12 cellular contexts compared by ENCODE assay signal in genomic region chr9:27368317-27368985, GRCh38.
A peak's percentile ranks its signal among the peaks of the same experiment; 100 is the strongest.
DNase-seq lines count a peak whose midpoint lies in the region; ATAC-seq and TF ChIP-seq lines count a peak whose summit lies in the region.
"Had no signal": no experiment of that assay in that cellular context is flagged by ENCODE, and none has a peak within 500 bp of the region (broad histone marks: within the 10 kb centered on the region; RNA-seq: fewer than 3 reads in every experiment).

No MANE protein-coding gene starts in this region.

- TF ChIP-seq CTCF in fibroblast of villous mesenchyme (IDR thresholded peaks at IDR 0.05; ENCODE audit: insufficient read depth, low read depth, low read length) (no peak), uterus (IDR thresholded peaks at IDR 0.05) (no peak)

- H3K4me3 ChIP-seq in fibroblast of villous mesenchyme (ENCODE audit: low read depth, low read length), result no peak overlapping the region
- H3K4me3 ChIP-seq in neuronal stem cell (ENCODE audit: low read length in 2 of 2), result no peak overlapping the region
- H3K4me3 ChIP-seq in uterus, result no peak overlapping the region
- H3K4me3 ChIP-seq: SJCRH30 had no signal

- H3K14ac ChIP-seq in neuronal stem cell (ENCODE audit: low read length), result no peak overlapping the region

- H2AK5ac ChIP-seq in neuronal stem cell (ENCODE audit: low read depth, low read length), result no peak overlapping the region

- H3K27ac ChIP-seq in neuronal stem cell (replicated peaks; ENCODE audit: low read length), result no peak overlapping the region
- H3K27ac ChIP-seq in uterus, result peak overlapping the region; percentile 65 to 88
- H3K27ac ChIP-seq: SJCRH30 had no signal

- no peak for DNase-seq in activated naive CD8-positive, alpha-beta T cell treated with anti-CD3 and anti-CD28 coated beads, Interleukin-2, amount 10 ng/mL, durations not matched to agents 7 days and 5 days
- DNase-seq in activated naive CD8-positive, alpha-beta T cell treated with anti-CD3 and anti-CD28 coated beads, Interleukin-2, amount 50 U/mL, for 24 hours, result no peak
- peak; percentile 84 for DNase-seq in fibroblast of villous mesenchyme (ENCODE audit: low read depth)
- DNase-seq in neuronal stem cell (ENCODE audit: low spot score), result peak; percentile 15
- peak in 1 of 2 donors; percentile 55 for DNase-seq in uterus
- no peak for DNase-seq in NCI-H1436 treated with DMSO at 0.1 percent for 48 hours (lab: John Stamatoyannopoulos, UW)
- DNase-seq: activated CD4-positive, alpha-beta memory T cell treated with anti-CD3 and anti-CD28 coated beads for 36 hours; DND-41; NCI-H446 treated with DMSO at 0.1 percent for 48 hours had no signal

- no CpG with 5 or more reads among the region's 7 CpGs for WGBS in neuronal stem cell (ENCODE audit: extremely low coverage in 2 of 2, insufficient read length in 2 of 2, insufficient replicate concordance in 1 of 2), 2 donors

- no peak overlapping the region for H3K4ac ChIP-seq in neuronal stem cell (ENCODE audit: low read length)

- H3K27me3 ChIP-seq in neuronal stem cell (ENCODE audit: control insufficient read depth in 3 of 3, insufficient read depth in 3 of 3, low read depth in 1 of 3, low read length in 3 of 3) (no peaks in the 10 kb centered on the region), uterus (no peaks in the 10 kb centered on the region)
- H3K27me3 ChIP-seq: SJCRH30 had no signal

- no peak overlapping the region for H2BK12ac ChIP-seq in neuronal stem cell (ENCODE audit: low read length)

- H4K8ac ChIP-seq in neuronal stem cell (ENCODE audit: low read depth, low read length), result no peak overlapping the region

- H2BK120ac ChIP-seq in neuronal stem cell (ENCODE audit: low read depth, low read length), result no peak overlapping the region

- H3K9me3 Mint-ChIP-seq in activated naive CD8-positive, alpha-beta T cell treated with anti-CD3 and anti-CD28 coated beads, Interleukin-2, amount 10 ng/mL, durations not matched to agents 7 days and 5 days, result peaks cover 2% of the 10 kb centered on the region
- no peaks in the 10 kb centered on the region for H3K9me3 Mint-ChIP-seq in activated naive CD8-positive, alpha-beta T cell treated with anti-CD3 and anti-CD28 coated beads, Interleukin-2, amount 50 U/mL, for 24 hours
- H3K9me3 Mint-ChIP-seq: activated CD4-positive, alpha-beta memory T cell treated with anti-CD3 and anti-CD28 coated beads for 36 hours had no signal

- H3K18ac ChIP-seq in neuronal stem cell (ENCODE audit: low read length), result no peak overlapping the region

- peak overlapping the region; percentile 88 for H3K27ac Mint-ChIP-seq in activated naive CD8-positive, alpha-beta T cell treated with anti-CD3 and anti-CD28 coated beads, Interleukin-2, amount 10 ng/mL, durations not matched to agents 7 days and 5 days
- H3K27ac Mint-ChIP-seq in activated naive CD8-positive, alpha-beta T cell treated with anti-CD3 and anti-CD28 coated beads, Interleukin-2, amount 50 U/mL, for 24 hours, result no peak overlapping the region
- H3K27ac Mint-ChIP-seq: activated CD4-positive, alpha-beta memory T cell treated with anti-CD3 and anti-CD28 coated beads for 36 hours had no signal

- H3K27me3 Mint-ChIP-seq in activated naive CD8-positive, alpha-beta T cell treated with anti-CD3 and anti-CD28 coated beads, Interleukin-2, amount 10 ng/mL, durations not matched to agents 7 days and 5 days, result peaks cover 6% of the 10 kb centered on the region
- H3K27me3 Mint-ChIP-seq in activated naive CD8-positive, alpha-beta T cell treated with anti-CD3 and anti-CD28 coated beads, Interleukin-2, amount 50 U/mL, for 24 hours, result peaks cover 4% of the 10 kb centered on the region

- H3K9me3 ChIP-seq in neuronal stem cell (replicated peaks in 1 of 2; ENCODE audit: control insufficient read depth in 2 of 2, insufficient read depth in 1 of 2, low read depth in 1 of 2, low read length in 2 of 2) (peaks cover 0 to 2% of the 10 kb centered on the region in 2 donors), uterus (no peaks in the 10 kb centered on the region)
- H3K9me3 ChIP-seq: SJCRH30 had no signal

- no peak overlapping the region for H4K91ac ChIP-seq in neuronal stem cell (ENCODE audit: low read depth, low read length, poor library complexity)

- H3K36me3 ChIP-seq in neuronal stem cell (replicated peaks in 1 of 2; ENCODE audit: control insufficient read depth in 2 of 2, insufficient read depth in 2 of 2, low read length in 2 of 2) (peaks cover 0 to 5% of the 10 kb centered on the region in 2 donors), uterus (no peaks in the 10 kb centered on the region)
- H3K36me3 ChIP-seq: SJCRH30 had no signal

- H3K4me1 ChIP-seq in neuronal stem cell (ENCODE audit: control insufficient read depth in 2 of 2, insufficient read depth in 1 of 2, low read depth in 1 of 2, low read length in 2 of 2) (peaks cover 11 to 24% of the 10 kb centered on the region in 2 donors), uterus (peaks cover 26 to 44% of the 10 kb centered on the region in 2 donors)
- H3K4me1 ChIP-seq: SJCRH30 had no signal

- no peak for ATAC-seq in activated naive CD8-positive, alpha-beta T cell treated with anti-CD3 and anti-CD28 coated beads, Interleukin-2, amount 10 ng/mL, durations not matched to agents 7 days and 5 days (ENCODE audit: low read depth)
- no peak for ATAC-seq in activated naive CD8-positive, alpha-beta T cell treated with anti-CD3 and anti-CD28 coated beads, Interleukin-2, amount 50 U/mL, for 24 hours
- no peak for ATAC-seq in GM21381 (IDR thresholded peaks at IDR 0.05; ENCODE audit: unreplicated experiment)
- ATAC-seq in HG03039 (IDR thresholded peaks at IDR 0.05; ENCODE audit: unreplicated experiment), result no peak

- no peak overlapping the region for H2BK15ac ChIP-seq in neuronal stem cell (ENCODE audit: low read length)

- H3K4me2 ChIP-seq in neuronal stem cell (ENCODE audit: insufficient read depth, low read length, poor library complexity, severe bottlenecking), result no peak overlapping the region

- H2BK5ac ChIP-seq in neuronal stem cell (ENCODE audit: low read length), result no peak overlapping the region

- H3K4me1 Mint-ChIP-seq in activated naive CD8-positive, alpha-beta T cell treated with anti-CD3 and anti-CD28 coated beads, Interleukin-2, amount 10 ng/mL, durations not matched to agents 7 days and 5 days, result peaks cover 49% of the 10 kb centered on the region
- peaks cover 44% of the 10 kb centered on the region for H3K4me1 Mint-ChIP-seq in activated naive CD8-positive, alpha-beta T cell treated with anti-CD3 and anti-CD28 coated beads, Interleukin-2, amount 50 U/mL, for 24 hours

- no peak for TF ChIP-seq POLR2A in uterus (IDR thresholded peaks at IDR 0.05)

- intact Hi-C loops in uterus (cut with DNase I; ENCODE audit: low total_unique reads), result no loop called here

- H3K4me3 Mint-ChIP-seq in activated naive CD8-positive, alpha-beta T cell treated with anti-CD3 and anti-CD28 coated beads, Interleukin-2, amount 10 ng/mL, durations not matched to agents 7 days and 5 days, result no peak overlapping the region
- no peak overlapping the region for H3K4me3 Mint-ChIP-seq in activated naive CD8-positive, alpha-beta T cell treated with anti-CD3 and anti-CD28 coated beads, Interleukin-2, amount 50 U/mL, for 24 hours
- H3K4me3 Mint-ChIP-seq: activated CD4-positive, alpha-beta memory T cell treated with anti-CD3 and anti-CD28 coated beads for 36 hours had no signal

- no peak overlapping the region for H3K9ac ChIP-seq in neuronal stem cell (ENCODE audit: low read depth, low read length, poor library complexity)

- no peaks in the 10 kb centered on the region for H3K79me1 ChIP-seq in neuronal stem cell (ENCODE audit: low read depth, low read length)

- POLR2A ChIA-PET in activated naive CD8-positive, alpha-beta T cell treated with anti-CD3 and anti-CD28 coated beads, Interleukin-2, amount 10 ng/mL, durations not matched to agents 7 days and 5 days (lab: Charles Lee), result interaction anchor here (2.6 to 3.2 kb wide), 2 partner anchors 10 to 205 kb away, joined by 9 to 21 read pairs; partner anchors contain the start of gene C9orf72

- H3K23ac ChIP-seq in neuronal stem cell (ENCODE audit: low read depth, low read length, poor library complexity), result no peak overlapping the region

- H2AFZ ChIP-seq in neuronal stem cell (ENCODE audit: low read length), result no peak overlapping the region

- H3K36me3 Mint-ChIP-seq in activated naive CD8-positive, alpha-beta T cell treated with anti-CD3 and anti-CD28 coated beads, Interleukin-2, amount 10 ng/mL, durations not matched to agents 7 days and 5 days, result peaks cover 12% of the 10 kb centered on the region
- H3K36me3 Mint-ChIP-seq in activated naive CD8-positive, alpha-beta T cell treated with anti-CD3 and anti-CD28 coated beads, Interleukin-2, amount 50 U/mL, for 24 hours (ENCODE audit: low read depth), result no peaks in the 10 kb centered on the region
- H3K36me3 Mint-ChIP-seq: activated CD4-positive, alpha-beta memory T cell treated with anti-CD3 and anti-CD28 coated beads for 36 hours had no signal

Comparison
In these comparisons a context has a peak if more than half of its experiments do, and no peak if none do; other contexts are left out.
1. DNase-seq: peak in fibroblast of villous mesenchyme (single experiment) and neuronal stem cell (single experiment); none in activated naive CD8-positive, alpha-beta T cell treated with anti-CD3 and anti-CD28 coated beads, Interleukin-2, amount 10 ng/mL, durations not matched to agents 7 days and 5 days (single experiment), activated naive CD8-positive, alpha-beta T cell treated with anti-CD3 and anti-CD28 coated beads, Interleukin-2, amount 50 U/mL, for 24 hours (single experiment) and NCI-H1436 treated with DMSO at 0.1 percent for 48 hours (single experiment).